ENCODE assay signal across 1 cellular context in genomic region chr13:30241537-30241936, GRCh38.
A peak's percentile ranks its signal among the peaks of the same experiment; 100 is the strongest.
TF ChIP-seq lines count a peak whose summit lies in the region.

No MANE protein-coding gene starts in this region.

TF ChIP-seq in GM12878, 131 proteins besides CTCF, POLR2A, EP300 and RAD21 (continued from another document and continues in another):
- TF ChIP-seq PRDM15 (CRISPR knock-in tag; IDR thresholded peaks at IDR 0.05) (no peak), TCF3 (IDR thresholded peaks at IDR 0.05; ENCODE audit: borderline replicate concordance, insufficient read depth, low read depth, low read length) (no peak), SREBF1 (IDR thresholded peaks at IDR 0.05; ENCODE audit: low read length) (no peak), SUPT20H (IDR thresholded peaks at IDR 0.05; ENCODE audit: borderline replicate concordance, control insufficient read depth, low read depth, low read length) (no peak), CBX5 (IDR thresholded peaks at IDR 0.05; ENCODE audit: low read depth) (0 out of 2 replicates have a peak, but pooled peaks have one; percentile 40), ZNF687 (IDR thresholded peaks at IDR 0.05) (no peak), FOXM1 (IDR thresholded peaks at IDR 0.05; ENCODE audit: low read depth, low read length) (peak; percentile 50; the same call in 1 of the 2 replicates), SIX5 (IDR thresholded peaks at IDR 0.05; ENCODE audit: low read depth, low read length, severe bottlenecking) (no peak), ZZZ3 (IDR thresholded peaks at IDR 0.05; ENCODE audit: control insufficient read depth, insufficient read length, low read depth) (no peak), CREB1 (IDR thresholded peaks at IDR 0.05; ENCODE audit: low read depth) (no peak; the same call in 1 of the 2 replicates), BCL11A (IDR thresholded peaks at IDR 0.05; ENCODE audit: low read depth, low read length) (peak; percentile 69; the same call in 1 of the 2 replicates), MXI1 (IDR thresholded peaks at IDR 0.05; ENCODE audit: low read depth, low read length) (no peak), CEBPZ (IDR thresholded peaks at IDR 0.05; ENCODE audit: low read depth, low read length) (no peak), ZBED1 (IDR thresholded peaks at IDR 0.05; ENCODE audit: borderline replicate concordance) (no peak), EGR1 (IDR thresholded peaks at IDR 0.05; ENCODE audit: borderline replicate concordance in 1 of 2, low read depth in 2 of 2, low read length in 2 of 2) (peak in 1 of 2 experiments; percentile 54; a peak in 1 of 3 replicates), NBN (IDR thresholded peaks at IDR 0.05) (no peak), ASH2L (IDR thresholded peaks at IDR 0.05; ENCODE audit: borderline replicate concordance, low read depth) (no peak), CHD4 (IDR thresholded peaks at IDR 0.05) (no peak), ZNF24 (IDR thresholded peaks at IDR 0.05) (no peak), NR2C2 (IDR thresholded peaks at IDR 0.05; ENCODE audit: borderline replicate concordance, control insufficient read depth, insufficient read length, low read depth) (no peak), MTA3 (IDR thresholded peaks at IDR 0.05; ENCODE audit: borderline replicate concordance, low read length) (peak; percentile 75; the same call in 1 of the 2 replicates), RCOR1 (conservative IDR thresholded peaks at IDR 0.05; ENCODE audit: low read depth, low read length) (no peak), NR2F1 (conservative IDR thresholded peaks at IDR 0.05) (no peak), IKZF1 (conservative IDR thresholded peaks at IDR 0.05) (peak; percentile 79), NFIC (IDR thresholded peaks at IDR 0.05; ENCODE audit: low read depth, low read length) (peak; percentile 75), MYC (IDR thresholded peaks at IDR 0.05; ENCODE audit: insufficient read depth, insufficient read length, insufficient replicate concordance, low read length, severe bottlenecking) (no peak), CHD1 (IDR thresholded peaks at IDR 0.05; ENCODE audit: low read depth, low read length) (no peak), GABPA (IDR thresholded peaks at IDR 0.05; ENCODE audit: low read depth) (0 out of 2 replicates have a peak, but pooled peaks have one; percentile 34), STAT1 (conservative IDR thresholded peaks at IDR 0.05) (no peak), PML (IDR thresholded peaks at IDR 0.05; ENCODE audit: low read length) (no peak; the same call in 1 of the 2 replicates), MYB (IDR thresholded peaks at IDR 0.05; ENCODE audit: borderline replicate concordance, low read depth, low read length) (no peak), ATF7 (IDR thresholded peaks at IDR 0.05; ENCODE audit: low read depth) (no peak; the same call in 1 of the 2 replicates), RBBP5 (conservative IDR thresholded peaks at IDR 0.05) (no peak), IKZF2 (IDR thresholded peaks at IDR 0.05) (peak; percentile 69 to 70), ZNF217 (IDR thresholded peaks at IDR 0.05) (no peak), CBFB (IDR thresholded peaks at IDR 0.05; ENCODE audit: low read depth) (no peak)
- TF ChIP-seq, protein P1, sequence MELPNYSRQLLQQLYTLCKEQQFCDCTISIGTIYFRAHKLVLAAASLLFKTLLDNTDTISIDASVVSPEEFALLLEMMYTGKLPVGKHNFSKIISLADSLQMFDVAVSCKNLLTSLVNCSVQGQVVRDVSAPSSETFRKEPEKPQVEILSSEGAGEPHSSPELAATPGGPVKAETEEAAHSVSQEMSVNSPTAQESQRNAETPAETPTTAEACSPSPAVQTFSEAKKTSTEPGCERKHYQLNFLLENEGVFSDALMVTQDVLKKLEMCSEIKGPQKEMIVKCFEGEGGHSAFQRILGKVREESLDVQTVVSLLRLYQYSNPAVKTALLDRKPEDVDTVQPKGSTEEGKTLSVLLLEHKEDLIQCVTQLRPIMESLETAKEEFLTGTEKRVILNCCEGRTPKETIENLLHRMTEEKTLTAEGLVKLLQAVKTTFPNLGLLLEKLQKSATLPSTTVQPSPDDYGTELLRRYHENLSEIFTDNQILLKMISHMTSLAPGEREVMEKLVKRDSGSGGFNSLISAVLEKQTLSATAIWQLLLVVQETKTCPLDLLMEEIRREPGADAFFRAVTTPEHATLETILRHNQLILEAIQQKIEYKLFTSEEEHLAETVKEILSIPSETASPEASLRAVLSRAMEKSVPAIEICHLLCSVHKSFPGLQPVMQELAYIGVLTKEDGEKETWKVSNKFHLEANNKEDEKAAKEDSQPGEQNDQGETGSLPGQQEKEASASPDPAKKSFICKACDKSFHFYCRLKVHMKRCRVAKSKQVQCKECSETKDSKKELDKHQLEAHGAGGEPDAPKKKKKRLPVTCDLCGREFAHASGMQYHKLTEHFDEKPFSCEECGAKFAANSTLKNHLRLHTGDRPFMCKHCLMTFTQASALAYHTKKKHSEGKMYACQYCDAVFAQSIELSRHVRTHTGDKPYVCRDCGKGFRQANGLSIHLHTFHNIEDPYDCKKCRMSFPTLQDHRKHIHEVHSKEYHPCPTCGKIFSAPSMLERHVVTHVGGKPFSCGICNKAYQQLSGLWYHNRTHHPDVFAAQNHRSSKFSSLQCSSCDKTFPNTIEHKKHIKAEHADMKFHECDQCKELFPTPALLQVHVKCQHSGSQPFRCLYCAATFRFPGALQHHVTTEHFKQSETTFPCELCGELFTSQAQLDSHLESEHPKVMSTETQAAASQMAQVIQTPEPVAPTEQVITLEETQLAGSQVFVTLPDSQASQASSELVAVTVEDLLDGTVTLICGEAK (IDR thresholded peaks at IDR 0.05; ENCODE audit: borderline replicate concordance), result no peak
- TF ChIP-seq, protein P2, sequence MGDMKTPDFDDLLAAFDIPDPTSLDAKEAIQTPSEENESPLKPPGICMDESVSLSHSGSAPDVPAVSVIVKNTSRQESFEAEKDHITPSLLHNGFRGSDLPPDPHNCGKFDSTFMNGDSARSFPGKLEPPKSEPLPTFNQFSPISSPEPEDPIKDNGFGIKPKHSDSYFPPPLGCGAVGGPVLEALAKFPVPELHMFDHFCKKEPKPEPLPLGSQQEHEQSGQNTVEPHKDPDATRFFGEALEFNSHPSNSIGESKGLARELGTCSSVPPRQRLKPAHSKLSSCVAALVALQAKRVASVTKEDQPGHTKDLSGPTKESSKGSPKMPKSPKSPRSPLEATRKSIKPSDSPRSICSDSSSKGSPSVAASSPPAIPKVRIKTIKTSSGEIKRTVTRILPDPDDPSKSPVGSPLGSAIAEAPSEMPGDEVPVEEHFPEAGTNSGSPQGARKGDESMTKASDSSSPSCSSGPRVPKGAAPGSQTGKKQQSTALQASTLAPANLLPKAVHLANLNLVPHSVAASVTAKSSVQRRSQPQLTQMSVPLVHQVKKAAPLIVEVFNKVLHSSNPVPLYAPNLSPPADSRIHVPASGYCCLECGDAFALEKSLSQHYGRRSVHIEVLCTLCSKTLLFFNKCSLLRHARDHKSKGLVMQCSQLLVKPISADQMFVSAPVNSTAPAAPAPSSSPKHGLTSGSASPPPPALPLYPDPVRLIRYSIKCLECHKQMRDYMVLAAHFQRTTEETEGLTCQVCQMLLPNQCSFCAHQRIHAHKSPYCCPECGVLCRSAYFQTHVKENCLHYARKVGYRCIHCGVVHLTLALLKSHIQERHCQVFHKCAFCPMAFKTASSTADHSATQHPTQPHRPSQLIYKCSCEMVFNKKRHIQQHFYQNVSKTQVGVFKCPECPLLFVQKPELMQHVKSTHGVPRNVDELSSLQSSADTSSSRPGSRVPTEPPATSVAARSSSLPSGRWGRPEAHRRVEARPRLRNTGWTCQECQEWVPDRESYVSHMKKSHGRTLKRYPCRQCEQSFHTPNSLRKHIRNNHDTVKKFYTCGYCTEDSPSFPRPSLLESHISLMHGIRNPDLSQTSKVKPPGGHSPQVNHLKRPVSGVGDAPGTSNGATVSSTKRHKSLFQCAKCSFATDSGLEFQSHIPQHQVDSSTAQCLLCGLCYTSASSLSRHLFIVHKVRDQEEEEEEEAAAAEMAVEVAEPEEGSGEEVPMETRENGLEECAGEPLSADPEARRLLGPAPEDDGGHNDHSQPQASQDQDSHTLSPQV (IDR thresholded peaks at IDR 0.05), result no peak
- TF ChIP-seq, protein P3, sequence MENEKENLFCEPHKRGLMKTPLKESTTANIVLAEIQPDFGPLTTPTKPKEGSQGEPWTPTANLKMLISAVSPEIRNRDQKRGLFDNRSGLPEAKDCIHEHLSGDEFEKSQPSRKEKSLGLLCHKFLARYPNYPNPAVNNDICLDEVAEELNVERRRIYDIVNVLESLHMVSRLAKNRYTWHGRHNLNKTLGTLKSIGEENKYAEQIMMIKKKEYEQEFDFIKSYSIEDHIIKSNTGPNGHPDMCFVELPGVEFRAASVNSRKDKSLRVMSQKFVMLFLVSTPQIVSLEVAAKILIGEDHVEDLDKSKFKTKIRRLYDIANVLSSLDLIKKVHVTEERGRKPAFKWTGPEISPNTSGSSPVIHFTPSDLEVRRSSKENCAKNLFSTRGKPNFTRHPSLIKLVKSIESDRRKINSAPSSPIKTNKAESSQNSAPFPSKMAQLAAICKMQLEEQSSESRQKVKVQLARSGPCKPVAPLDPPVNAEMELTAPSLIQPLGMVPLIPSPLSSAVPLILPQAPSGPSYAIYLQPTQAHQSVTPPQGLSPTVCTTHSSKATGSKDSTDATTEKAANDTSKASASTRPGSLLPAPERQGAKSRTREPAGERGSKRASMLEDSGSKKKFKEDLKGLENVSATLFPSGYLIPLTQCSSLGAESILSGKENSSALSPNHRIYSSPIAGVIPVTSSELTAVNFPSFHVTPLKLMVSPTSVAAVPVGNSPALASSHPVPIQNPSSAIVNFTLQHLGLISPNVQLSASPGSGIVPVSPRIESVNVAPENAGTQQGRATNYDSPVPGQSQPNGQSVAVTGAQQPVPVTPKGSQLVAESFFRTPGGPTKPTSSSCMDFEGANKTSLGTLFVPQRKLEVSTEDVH (IDR thresholded peaks at IDR 0.05; ENCODE audit: low read depth, partially characterized antibody), result no peak
